In the genomic region with DNA sequence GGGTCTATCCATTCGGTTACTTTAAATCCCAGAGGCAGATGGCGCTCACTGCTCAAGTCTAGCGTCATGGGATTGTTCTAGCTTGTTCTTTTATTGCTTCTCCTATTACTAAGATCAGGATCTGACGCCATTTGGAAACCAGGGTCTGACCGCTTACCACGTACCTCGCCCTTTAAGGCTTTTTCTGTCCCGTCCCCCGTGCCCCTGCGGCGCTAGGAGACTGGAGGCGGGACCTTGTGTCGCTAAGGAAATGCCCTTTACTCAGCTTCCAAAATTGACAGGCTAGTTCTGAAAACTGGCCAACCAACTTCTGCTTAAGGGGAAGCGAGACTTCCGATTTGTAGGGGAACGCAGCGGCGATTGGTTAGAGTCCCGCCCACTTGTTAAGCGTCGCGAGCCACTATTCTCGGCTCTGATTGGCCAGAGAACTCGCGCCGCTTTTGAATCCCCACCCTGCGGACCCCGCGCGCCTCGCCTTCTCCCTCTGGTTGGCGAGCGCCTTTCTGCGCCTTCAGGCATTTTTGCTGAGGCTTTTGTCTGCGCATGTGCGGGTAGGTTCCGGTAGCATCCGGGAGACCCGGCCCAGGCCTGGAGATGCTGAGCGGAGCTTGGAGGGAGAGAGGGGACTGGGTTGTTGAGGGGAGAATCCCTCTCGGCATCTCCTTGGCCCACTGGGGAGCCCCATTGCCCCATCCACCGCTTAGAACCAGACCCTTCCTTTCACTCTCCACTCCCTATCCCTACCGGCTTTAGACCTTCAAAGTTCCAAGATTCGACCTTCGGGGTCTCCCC, we compare ENCODE assay signal across 1 cellular context.
TF ChIP-seq lines count a peak whose summit lies in the region.

No MANE protein-coding gene starts in this region.

TF ChIP-seq in K562, 482 proteins besides CTCF, POLR2A, EP300 and RAD21 (continued from another document and continues in another):
- TF ChIP-seq, protein P1, sequence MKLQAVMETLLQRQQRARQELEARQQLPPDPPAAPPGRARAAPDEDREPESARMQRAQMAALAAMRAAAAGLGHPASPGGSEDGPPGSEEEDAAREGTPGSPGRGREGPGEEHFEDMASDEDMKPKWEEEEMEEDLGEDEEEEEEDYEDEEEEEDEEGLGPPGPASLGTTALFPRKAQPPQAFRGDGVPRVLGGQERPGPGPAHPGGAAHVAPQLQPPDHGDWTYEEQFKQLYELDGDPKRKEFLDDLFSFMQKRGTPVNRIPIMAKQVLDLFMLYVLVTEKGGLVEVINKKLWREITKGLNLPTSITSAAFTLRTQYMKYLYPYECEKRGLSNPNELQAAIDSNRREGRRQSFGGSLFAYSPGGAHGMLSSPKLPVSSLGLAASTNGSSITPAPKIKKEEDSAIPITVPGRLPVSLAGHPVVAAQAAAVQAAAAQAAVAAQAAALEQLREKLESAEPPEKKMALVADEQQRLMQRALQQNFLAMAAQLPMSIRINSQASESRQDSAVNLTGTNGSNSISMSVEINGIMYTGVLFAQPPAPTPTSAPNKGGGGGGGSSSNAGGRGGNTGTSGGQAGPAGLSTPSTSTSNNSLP (IDR thresholded peaks at IDR 0.05; ENCODE audit: borderline replicate concordance, low read depth, low read length), result peak; percentile 34; the same call in 1 of the 2 replicates
- TF ChIP-seq ZC3H4 (CRISPR knock-in tag; IDR thresholded peaks at IDR 0.05; ENCODE audit: borderline replicate concordance) (0 out of 2 replicates have a peak, but pooled peaks have one; percentile 53), SRSF9 (IDR thresholded peaks at IDR 0.05; ENCODE audit: borderline replicate concordance, low read depth, low read length) (no peak), ZZZ3 (IDR thresholded peaks at IDR 0.05) (no peak), EHMT2 (IDR thresholded peaks at IDR 0.05) (no peak), DACH1 (IDR thresholded peaks at IDR 0.05; ENCODE audit: partially characterized antibody) (no peak), ZNF764 (CRISPR knock-in tag; IDR thresholded peaks at IDR 0.05; ENCODE audit: low read depth) (no peak), ZBTB1 (CRISPR knock-in tag; IDR thresholded peaks at IDR 0.05; ENCODE audit: borderline replicate concordance, low read depth) (no peak; the same call in 1 of the 2 replicates), TAF9B (IDR thresholded peaks at IDR 0.05; ENCODE audit: partially characterized antibody) (peak; percentile 15), ZNF778 (CRISPR knock-in tag; IDR thresholded peaks at IDR 0.05) (no peak), ZNF124 (CRISPR knock-in tag; IDR thresholded peaks at IDR 0.05) (no peak), ZNF347 (CRISPR knock-in tag; IDR thresholded peaks at IDR 0.05; ENCODE audit: low read depth) (no peak), PHTF2 (CRISPR knock-in tag; IDR thresholded peaks at IDR 0.05) (no peak), TBP (optimal IDR thresholded peaks at IDR 0.05; ENCODE audit: low read depth, low read length) (peak; percentile 76), ZNF583 (CRISPR knock-in tag; IDR thresholded peaks at IDR 0.05) (no peak), HOXB6 (CRISPR knock-in tag; IDR thresholded peaks at IDR 0.05; ENCODE audit: borderline replicate concordance) (no peak), RFX7 (CRISPR knock-in tag; IDR thresholded peaks at IDR 0.05) (no peak), ZNF3 (CRISPR knock-in tag; IDR thresholded peaks at IDR 0.05) (no peak), NCOR1 (IDR thresholded peaks at IDR 0.05) (no peak), PCBP2 (IDR thresholded peaks at IDR 0.05; ENCODE audit: low read depth, low read length, poor library complexity, severe bottlenecking) (no peak), MYBL2 (IDR thresholded peaks at IDR 0.05; ENCODE audit: low read depth) (peak; percentile 88), MYBL2 (CRISPR knock-in tag; IDR thresholded peaks at IDR 0.05; ENCODE audit: borderline replicate concordance) (no peak), ATF7 (IDR thresholded peaks at IDR 0.05) (peak; percentile 70), ZKSCAN3 (CRISPR knock-in tag; IDR thresholded peaks at IDR 0.05) (no peak), STAG1 (CRISPR knock-in tag; IDR thresholded peaks at IDR 0.05; ENCODE audit: borderline replicate concordance) (no peak), ZNF146 (CRISPR knock-in tag; IDR thresholded peaks at IDR 0.05; ENCODE audit: unreplicated experiment) (no peak), RNF2 (IDR thresholded peaks at IDR 0.05) (0 out of 2 replicates have a peak, but pooled peaks have one; percentile 56), HLTF (IDR thresholded peaks at IDR 0.05) (no peak), ZSCAN32 (CRISPR knock-in tag; IDR thresholded peaks at IDR 0.05) (no peak), CBX8 (IDR thresholded peaks at IDR 0.05; ENCODE audit: borderline replicate concordance, extremely low read depth, low read depth, low read length, poor library complexity, severe bottlenecking) (no peak), NCOA2 (IDR thresholded peaks at IDR 0.05; ENCODE audit: partially characterized antibody in 2 of 2) (no peak), NUFIP1 (IDR thresholded peaks at IDR 0.05; ENCODE audit: partially characterized antibody) (no peak), HMGN3 (IDR thresholded peaks at IDR 0.05; ENCODE audit: borderline replicate concordance, extremely low read depth, insufficient read length, low read depth, low read length) (no peak), RBM34 (IDR thresholded peaks at IDR 0.05; ENCODE audit: borderline replicate concordance, insufficient read depth, low read length) (no peak), ZNF507 (tag; conservative IDR thresholded peaks at IDR 0.05) (no peak)
- TF ChIP-seq, protein P2, sequence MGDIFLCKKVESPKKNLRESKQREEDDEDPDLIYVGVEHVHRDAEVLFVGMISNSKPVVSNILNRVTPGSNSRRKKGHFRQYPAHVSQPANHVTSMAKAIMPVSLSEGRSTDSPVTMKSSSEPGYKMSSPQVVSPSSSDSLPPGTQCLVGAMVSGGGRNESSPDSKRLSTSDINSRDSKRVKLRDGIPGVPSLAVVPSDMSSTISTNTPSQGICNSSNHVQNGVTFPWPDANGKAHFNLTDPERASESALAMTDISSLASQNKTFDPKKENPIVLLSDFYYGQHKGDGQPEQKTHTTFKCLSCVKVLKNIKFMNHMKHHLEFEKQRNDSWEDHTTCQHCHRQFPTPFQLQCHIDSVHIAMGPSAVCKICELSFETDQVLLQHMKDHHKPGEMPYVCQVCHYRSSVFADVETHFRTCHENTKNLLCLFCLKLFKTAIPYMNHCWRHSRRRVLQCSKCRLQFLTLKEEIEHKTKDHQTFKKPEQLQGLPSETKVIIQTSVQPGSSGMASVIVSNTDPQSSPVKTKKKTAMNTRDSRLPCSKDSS (IDR thresholded peaks at IDR 0.05; ENCODE audit: low read depth, partially characterized antibody), result no peak
- TF ChIP-seq, protein P3, sequence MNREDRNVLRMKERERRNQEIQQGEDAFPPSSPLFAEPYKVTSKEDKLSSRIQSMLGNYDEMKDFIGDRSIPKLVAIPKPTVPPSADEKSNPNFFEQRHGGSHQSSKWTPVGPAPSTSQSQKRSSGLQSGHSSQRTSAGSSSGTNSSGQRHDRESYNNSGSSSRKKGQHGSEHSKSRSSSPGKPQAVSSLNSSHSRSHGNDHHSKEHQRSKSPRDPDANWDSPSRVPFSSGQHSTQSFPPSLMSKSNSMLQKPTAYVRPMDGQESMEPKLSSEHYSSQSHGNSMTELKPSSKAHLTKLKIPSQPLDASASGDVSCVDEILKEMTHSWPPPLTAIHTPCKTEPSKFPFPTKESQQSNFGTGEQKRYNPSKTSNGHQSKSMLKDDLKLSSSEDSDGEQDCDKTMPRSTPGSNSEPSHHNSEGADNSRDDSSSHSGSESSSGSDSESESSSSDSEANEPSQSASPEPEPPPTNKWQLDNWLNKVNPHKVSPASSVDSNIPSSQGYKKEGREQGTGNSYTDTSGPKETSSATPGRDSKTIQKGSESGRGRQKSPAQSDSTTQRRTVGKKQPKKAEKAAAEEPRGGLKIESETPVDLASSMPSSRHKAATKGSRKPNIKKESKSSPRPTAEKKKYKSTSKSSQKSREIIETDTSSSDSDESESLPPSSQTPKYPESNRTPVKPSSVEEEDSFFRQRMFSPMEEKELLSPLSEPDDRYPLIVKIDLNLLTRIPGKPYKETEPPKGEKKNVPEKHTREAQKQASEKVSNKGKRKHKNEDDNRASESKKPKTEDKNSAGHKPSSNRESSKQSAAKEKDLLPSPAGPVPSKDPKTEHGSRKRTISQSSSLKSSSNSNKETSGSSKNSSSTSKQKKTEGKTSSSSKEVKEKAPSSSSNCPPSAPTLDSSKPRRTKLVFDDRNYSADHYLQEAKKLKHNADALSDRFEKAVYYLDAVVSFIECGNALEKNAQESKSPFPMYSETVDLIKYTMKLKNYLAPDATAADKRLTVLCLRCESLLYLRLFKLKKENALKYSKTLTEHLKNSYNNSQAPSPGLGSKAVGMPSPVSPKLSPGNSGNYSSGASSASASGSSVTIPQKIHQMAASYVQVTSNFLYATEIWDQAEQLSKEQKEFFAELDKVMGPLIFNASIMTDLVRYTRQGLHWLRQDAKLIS (CRISPR knock-in tag; IDR thresholded peaks at IDR 0.05), result no peak
- TF ChIP-seq, protein P4, sequence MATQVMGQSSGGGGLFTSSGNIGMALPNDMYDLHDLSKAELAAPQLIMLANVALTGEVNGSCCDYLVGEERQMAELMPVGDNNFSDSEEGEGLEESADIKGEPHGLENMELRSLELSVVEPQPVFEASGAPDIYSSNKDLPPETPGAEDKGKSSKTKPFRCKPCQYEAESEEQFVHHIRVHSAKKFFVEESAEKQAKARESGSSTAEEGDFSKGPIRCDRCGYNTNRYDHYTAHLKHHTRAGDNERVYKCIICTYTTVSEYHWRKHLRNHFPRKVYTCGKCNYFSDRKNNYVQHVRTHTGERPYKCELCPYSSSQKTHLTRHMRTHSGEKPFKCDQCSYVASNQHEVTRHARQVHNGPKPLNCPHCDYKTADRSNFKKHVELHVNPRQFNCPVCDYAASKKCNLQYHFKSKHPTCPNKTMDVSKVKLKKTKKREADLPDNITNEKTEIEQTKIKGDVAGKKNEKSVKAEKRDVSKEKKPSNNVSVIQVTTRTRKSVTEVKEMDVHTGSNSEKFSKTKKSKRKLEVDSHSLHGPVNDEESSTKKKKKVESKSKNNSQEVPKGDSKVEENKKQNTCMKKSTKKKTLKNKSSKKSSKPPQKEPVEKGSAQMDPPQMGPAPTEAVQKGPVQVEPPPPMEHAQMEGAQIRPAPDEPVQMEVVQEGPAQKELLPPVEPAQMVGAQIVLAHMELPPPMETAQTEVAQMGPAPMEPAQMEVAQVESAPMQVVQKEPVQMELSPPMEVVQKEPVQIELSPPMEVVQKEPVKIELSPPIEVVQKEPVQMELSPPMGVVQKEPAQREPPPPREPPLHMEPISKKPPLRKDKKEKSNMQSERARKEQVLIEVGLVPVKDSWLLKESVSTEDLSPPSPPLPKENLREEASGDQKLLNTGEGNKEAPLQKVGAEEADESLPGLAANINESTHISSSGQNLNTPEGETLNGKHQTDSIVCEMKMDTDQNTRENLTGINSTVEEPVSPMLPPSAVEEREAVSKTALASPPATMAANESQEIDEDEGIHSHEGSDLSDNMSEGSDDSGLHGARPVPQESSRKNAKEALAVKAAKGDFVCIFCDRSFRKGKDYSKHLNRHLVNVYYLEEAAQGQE (CRISPR knock-in tag; IDR thresholded peaks at IDR 0.05; ENCODE audit: low read depth), result 0 out of 2 replicates have a peak, but pooled peaks have one; percentile 35
- TF ChIP-seq, protein P5, sequence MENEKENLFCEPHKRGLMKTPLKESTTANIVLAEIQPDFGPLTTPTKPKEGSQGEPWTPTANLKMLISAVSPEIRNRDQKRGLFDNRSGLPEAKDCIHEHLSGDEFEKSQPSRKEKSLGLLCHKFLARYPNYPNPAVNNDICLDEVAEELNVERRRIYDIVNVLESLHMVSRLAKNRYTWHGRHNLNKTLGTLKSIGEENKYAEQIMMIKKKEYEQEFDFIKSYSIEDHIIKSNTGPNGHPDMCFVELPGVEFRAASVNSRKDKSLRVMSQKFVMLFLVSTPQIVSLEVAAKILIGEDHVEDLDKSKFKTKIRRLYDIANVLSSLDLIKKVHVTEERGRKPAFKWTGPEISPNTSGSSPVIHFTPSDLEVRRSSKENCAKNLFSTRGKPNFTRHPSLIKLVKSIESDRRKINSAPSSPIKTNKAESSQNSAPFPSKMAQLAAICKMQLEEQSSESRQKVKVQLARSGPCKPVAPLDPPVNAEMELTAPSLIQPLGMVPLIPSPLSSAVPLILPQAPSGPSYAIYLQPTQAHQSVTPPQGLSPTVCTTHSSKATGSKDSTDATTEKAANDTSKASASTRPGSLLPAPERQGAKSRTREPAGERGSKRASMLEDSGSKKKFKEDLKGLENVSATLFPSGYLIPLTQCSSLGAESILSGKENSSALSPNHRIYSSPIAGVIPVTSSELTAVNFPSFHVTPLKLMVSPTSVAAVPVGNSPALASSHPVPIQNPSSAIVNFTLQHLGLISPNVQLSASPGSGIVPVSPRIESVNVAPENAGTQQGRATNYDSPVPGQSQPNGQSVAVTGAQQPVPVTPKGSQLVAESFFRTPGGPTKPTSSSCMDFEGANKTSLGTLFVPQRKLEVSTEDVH (IDR thresholded peaks at IDR 0.05; ENCODE audit: low read depth, partially characterized antibody), result peak; percentile 76
- TF ChIP-seq, protein P6, sequence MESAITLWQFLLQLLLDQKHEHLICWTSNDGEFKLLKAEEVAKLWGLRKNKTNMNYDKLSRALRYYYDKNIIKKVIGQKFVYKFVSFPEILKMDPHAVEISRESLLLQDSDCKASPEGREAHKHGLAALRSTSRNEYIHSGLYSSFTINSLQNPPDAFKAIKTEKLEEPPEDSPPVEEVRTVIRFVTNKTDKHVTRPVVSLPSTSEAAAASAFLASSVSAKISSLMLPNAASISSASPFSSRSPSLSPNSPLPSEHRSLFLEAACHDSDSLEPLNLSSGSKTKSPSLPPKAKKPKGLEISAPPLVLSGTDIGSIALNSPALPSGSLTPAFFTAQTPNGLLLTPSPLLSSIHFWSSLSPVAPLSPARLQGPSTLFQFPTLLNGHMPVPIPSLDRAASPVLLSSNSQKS (CRISPR knock-in tag; IDR thresholded peaks at IDR 0.05), result no peak
- TF ChIP-seq, protein P7, sequence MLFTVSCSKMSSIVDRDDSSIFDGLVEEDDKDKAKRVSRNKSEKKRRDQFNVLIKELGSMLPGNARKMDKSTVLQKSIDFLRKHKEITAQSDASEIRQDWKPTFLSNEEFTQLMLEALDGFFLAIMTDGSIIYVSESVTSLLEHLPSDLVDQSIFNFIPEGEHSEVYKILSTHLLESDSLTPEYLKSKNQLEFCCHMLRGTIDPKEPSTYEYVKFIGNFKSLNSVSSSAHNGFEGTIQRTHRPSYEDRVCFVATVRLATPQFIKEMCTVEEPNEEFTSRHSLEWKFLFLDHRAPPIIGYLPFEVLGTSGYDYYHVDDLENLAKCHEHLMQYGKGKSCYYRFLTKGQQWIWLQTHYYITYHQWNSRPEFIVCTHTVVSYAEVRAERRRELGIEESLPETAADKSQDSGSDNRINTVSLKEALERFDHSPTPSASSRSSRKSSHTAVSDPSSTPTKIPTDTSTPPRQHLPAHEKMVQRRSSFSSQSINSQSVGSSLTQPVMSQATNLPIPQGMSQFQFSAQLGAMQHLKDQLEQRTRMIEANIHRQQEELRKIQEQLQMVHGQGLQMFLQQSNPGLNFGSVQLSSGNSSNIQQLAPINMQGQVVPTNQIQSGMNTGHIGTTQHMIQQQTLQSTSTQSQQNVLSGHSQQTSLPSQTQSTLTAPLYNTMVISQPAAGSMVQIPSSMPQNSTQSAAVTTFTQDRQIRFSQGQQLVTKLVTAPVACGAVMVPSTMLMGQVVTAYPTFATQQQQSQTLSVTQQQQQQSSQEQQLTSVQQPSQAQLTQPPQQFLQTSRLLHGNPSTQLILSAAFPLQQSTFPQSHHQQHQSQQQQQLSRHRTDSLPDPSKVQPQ (CRISPR knock-in tag; IDR thresholded peaks at IDR 0.05; ENCODE audit: borderline replicate concordance), result no peak
